26 cellular contexts compared by ENCODE assay signal in genomic region chr6:119055069-119055468, GRCh38. TPM values are rescaled to one million over a fixed set of nuclear protein-coding genes. Genes with fewer than 3 reads are reported as not detected.
DNase-seq lines count a peak whose midpoint lies in the region; FAIRE-seq and TF ChIP-seq lines count a peak whose summit lies in the region.
"Had no signal": no experiment of that assay in that cellular context is flagged by ENCODE, and none has a peak within 500 bp of the region (broad histone marks: within the 10 kb centered on the region; RNA-seq: fewer than 3 reads in every experiment).

No MANE protein-coding gene starts in this region.

- peaks cover 5% of the 10 kb centered on the region for H3K9me3 Mint-ChIP-seq in progenitor cell of endocrine pancreas (ENCODE audit: low read depth)

- FAIRE-seq in GM19239 (lab: Jason Lieb, UNC) = peak; percentile 8
- FAIRE-seq: A204.1, GM12878, GM12892, GM18507 had no signal

- H3K9me3 ChIP-seq in HEK293 (ENCODE audit: control insufficient read depth, insufficient read depth, low read depth, low read length) = no peaks in the 10 kb centered on the region
- H3K9me3 ChIP-seq: BE2C, BLaER1 had no signal

- peaks cover 3% of the 10 kb centered on the region for H3K36me3 Mint-ChIP-seq in progenitor cell of endocrine pancreas (ENCODE audit: insufficient read depth)
- H3K36me3 Mint-ChIP-seq: CD14-positive monocyte; CD4-positive, alpha-beta memory T cell; CD4-positive, CD25-positive, alpha-beta regulatory T cell had no signal

- no peak for TF ChIP-seq CTCF in HEK293 (tag by site-specific recombination; IDR thresholded peaks at IDR 0.05)
- TF ChIP-seq CTCF in progenitor cell of endocrine pancreas (IDR thresholded peaks at IDR 0.05; ENCODE audit: unreplicated experiment) = no peak

- CTCF ChIA-PET in HEK293 (lab: Yijun Ruan, JAX) = no interaction called here

- no peaks in the 10 kb centered on the region for H3K36me3 ChIP-seq in HEK293 (ENCODE audit: control insufficient read depth in 2 of 2, insufficient read depth in 1 of 2, low read length in 2 of 2)
- H3K36me3 ChIP-seq: BE2C, BLaER1 had no signal

- no peak overlapping the region for H3K4me3 ChIP-seq in HEK293 (ENCODE audit: low read depth, low read length)
- H3K4me3 ChIP-seq: BLaER1, GM12878 had no signal

- POLR2A ChIA-PET in HEK293 (lab: Yijun Ruan, JAX) = no interaction called here

- H3K27ac Mint-ChIP-seq in progenitor cell of endocrine pancreas = peak overlapping the region; percentile 8
- H3K27ac Mint-ChIP-seq: CD14-positive monocyte; CD4-positive, CD25-positive, alpha-beta regulatory T cell; CD8-positive, alpha-beta memory T cell had no signal

- no peak overlapping the region for H3K4me3 Mint-ChIP-seq in progenitor cell of endocrine pancreas (ENCODE audit: low read depth)
- H3K4me3 Mint-ChIP-seq: CD14-positive monocyte; CD4-positive, alpha-beta memory T cell; CD4-positive, CD25-positive, alpha-beta regulatory T cell; CD8-positive, alpha-beta memory T cell had no signal

- no peaks in the 10 kb centered on the region for H3K4me1 ChIP-seq in HEK293 (ENCODE audit: control insufficient read depth, insufficient read depth, low read length)
- H3K4me1 ChIP-seq: BE2C, BLaER1 had no signal

- H3K27me3 Mint-ChIP-seq in progenitor cell of endocrine pancreas = no peaks in the 10 kb centered on the region
- H3K27me3 Mint-ChIP-seq: CD4-positive, alpha-beta memory T cell had no signal

- DNase-seq in GM19239 (ENCODE audit: insufficient read length, low spot score) = no peak
- no peak for DNase-seq in progenitor cell of endocrine pancreas (ENCODE audit: low spot score, unreplicated experiment)
- no peak for DNase-seq in amniotic stem cell (lab: John Stamatoyannopoulos, UW)
- no peak for DNase-seq in SIG-M5 (lab: John Stamatoyannopoulos, UW)
- DNase-seq: 8988T; ACHN; BE2C; C1 segment of cervical spinal cord; CD4-positive, alpha-beta memory T cell; CD4-positive, CD25-positive, alpha-beta regulatory T cell; CD8-positive, alpha-beta memory T cell; COR-L47; DMS 273 treated with DMSO at 0.1 percent for 48 hours; DMS153; DMS53; DMS79; DND-41; EL; GDM1 had no signal

- H3K27ac ChIP-seq in HEK293 (ENCODE audit: extremely low read depth, low read depth, low read length) = no peak overlapping the region
- H3K27ac ChIP-seq: BLaER1 had no signal

- H3K4me1 Mint-ChIP-seq in progenitor cell of endocrine pancreas (ENCODE audit: low read depth) = no peaks in the 10 kb centered on the region
- H3K4me1 Mint-ChIP-seq: CD14-positive monocyte had no signal

TF ChIP-seq in HEK293, 187 proteins besides CTCF, POLR2A, EP300 and RAD21:
- TF ChIP-seq GLIS2 (tag by site-specific recombination; IDR thresholded peaks at IDR 0.05) = no peak
- TF ChIP-seq ZNF146 (tag by site-specific recombination; IDR thresholded peaks at IDR 0.05) = peak; percentile 78
- TF ChIP-seq ZNF10 (tag by site-specific recombination; IDR thresholded peaks at IDR 0.05) = peak; percentile 49; the same call in 1 of the 2 replicates
- no peak for TF ChIP-seq ZNF398 (tag by site-specific recombination; IDR thresholded peaks at IDR 0.05)

RNA-seq across cellular contexts. Expression of gene FAM184A, which starts 23.4 kb away (rescaled TPM):
- total RNA-seq in progenitor cell of endocrine pancreas = 20.9 and 23.0 TPM in 2 replicates
- total RNA-seq: GM12878 had no signal
